In the genomic region with DNA sequence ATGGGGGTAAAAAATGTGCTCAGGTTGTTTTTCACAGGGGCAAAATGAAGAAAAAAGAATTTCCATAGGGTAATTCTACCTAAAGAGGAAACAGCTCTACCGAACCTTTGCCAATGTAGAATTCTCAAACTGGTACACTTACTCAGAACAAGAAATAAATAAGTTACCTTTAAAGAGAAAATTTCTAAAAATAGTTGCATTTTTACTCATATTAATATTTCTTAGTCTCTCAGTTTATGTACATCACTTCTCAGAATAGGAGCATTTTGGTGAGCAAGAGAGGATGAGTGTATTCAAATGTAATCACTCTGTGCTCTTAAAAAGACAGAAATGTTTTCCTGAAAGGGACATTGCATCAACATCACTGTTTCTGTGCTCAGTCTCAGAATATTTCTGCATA, we compare ENCODE assay signal across 15 cellular contexts.
DNase-seq lines count a peak whose midpoint lies in the region; ATAC-seq and TF ChIP-seq lines count a peak whose summit lies in the region.
"Had no signal": no experiment of that assay in that cellular context is flagged by ENCODE, and none has a peak within 500 bp of the region (broad histone marks: within the 10 kb centered on the region; RNA-seq: fewer than 3 reads in every experiment).

No MANE protein-coding gene starts in this region.

- no peak for DNase-seq in esophagus muscularis mucosa (ENCODE audit: extremely low spot score)
- no peak for DNase-seq in A673 (ENCODE audit: low spot score)
- no peak for DNase-seq in caudate nucleus (lab: John Stamatoyannopoulos, UW)
- no peak for DNase-seq in activated CD4-positive, alpha-beta T cell treated with anti-CD3 and anti-CD28 coated beads, Interleukin-2, amount 50 U/mL, for 1 hour
- DNase-seq: DMS 273 treated with DMSO at 0.1 percent for 48 hours; Karpas-422; naive B cell; NCI-H1930; stimulated activated CD8-positive, alpha-beta memory T cell treated with anti-CD3 and anti-CD28 coated beads, Interleukin-4, amount 100 ng/mL, for 48 hours; upper lobe of left lung had no signal

- H3K27me3 ChIP-seq in esophagus muscularis mucosa (no peaks in the 10 kb centered on the region), A673 (replicated peaks; ENCODE audit: insufficient read depth, low read depth, low read length, poor library complexity) (no peaks in the 10 kb centered on the region)
- H3K27me3 ChIP-seq: upper lobe of left lung had no signal

- POLR2A ChIA-PET in A673 (lab: Charles Lee; ENCODE audit: low non-redundant PET), result no interaction called here

- H3K4me3 ChIP-seq in esophagus muscularis mucosa (no peak overlapping the region), A673 (ENCODE audit: low read depth, low read length, poor library complexity, severe bottlenecking) (no peak overlapping the region)
- H3K4me3 ChIP-seq: upper lobe of left lung had no signal

- no peaks in the 10 kb centered on the region for H3K4me1 ChIP-seq in esophagus muscularis mucosa
- no peaks in the 10 kb centered on the region for H3K4me1 ChIP-seq in A673 (ENCODE audit: insufficient read depth, low read length, poor library complexity, severe bottlenecking)
- H3K4me1 ChIP-seq: upper lobe of left lung had no signal

- WGBS in esophagus muscularis mucosa, result 89% methylated on average over 1 of the region's 1 CpG

- peak; percentile 87 for ATAC-seq in GM18511 (IDR thresholded peaks at IDR 0.05; ENCODE audit: unreplicated experiment)
- peak; percentile 21 for ATAC-seq in GM19468 (IDR thresholded peaks at IDR 0.05; ENCODE audit: extremely low read depth, unreplicated experiment)
- peak; percentile 82 for ATAC-seq in HG02870 (IDR thresholded peaks at IDR 0.05; ENCODE audit: unreplicated experiment)
- peak; percentile 91 for ATAC-seq in HG03439 (IDR thresholded peaks at IDR 0.05; ENCODE audit: unreplicated experiment)

- no peak for TF ChIP-seq EP300 in esophagus muscularis mucosa (IDR thresholded peaks at IDR 0.05)

- intact Hi-C loops in esophagus muscularis mucosa (cut with DNase I), result no loop called here
- intact Hi-C loops in A673 (cut with micrococcal nuclease; ENCODE audit: unreplicated experiment), result no loop called here

- no peak for TF ChIP-seq CTCF in esophagus muscularis mucosa (IDR thresholded peaks at IDR 0.05)
- no peak for TF ChIP-seq CTCF in A673 (conservative IDR thresholded peaks at IDR 0.05; ENCODE audit: low read depth, low read length)

- no peak overlapping the region for H3K27ac ChIP-seq in esophagus muscularis mucosa (replicated peaks in 1 of 4)
- H3K27ac ChIP-seq in A673 (ENCODE audit: low read depth, low read length, poor library complexity, severe bottlenecking), result no peak overlapping the region
- no peak overlapping the region for H3K27ac ChIP-seq in caudate nucleus (ENCODE audit: low read depth, low read length)
- H3K27ac ChIP-seq: HL-60, upper lobe of left lung had no signal

- BruUV-seq in A673 (replicated peaks; lab: Mats Ljungman, UMichigan), result no TSS peak

- TF ChIP-seq POLR2A in esophagus muscularis mucosa (IDR thresholded peaks at IDR 0.05; ENCODE audit: low read depth), result no peak

- CTCF ChIA-PET in A673 (lab: Charles Lee), result no interaction called here

- H3K9me3 ChIP-seq in esophagus muscularis mucosa, result no peaks in the 10 kb centered on the region
- no peaks in the 10 kb centered on the region for H3K9me3 ChIP-seq in A673 (ENCODE audit: low read depth, low read length, poor library complexity, severe bottlenecking)
- H3K9me3 ChIP-seq: upper lobe of left lung had no signal

- H3K36me3 ChIP-seq in esophagus muscularis mucosa (no peaks in the 10 kb centered on the region), A673 (ENCODE audit: insufficient read depth, low read length, poor library complexity, severe bottlenecking) (no peaks in the 10 kb centered on the region)
- H3K36me3 ChIP-seq: upper lobe of left lung had no signal

Comparison
In these comparisons a context has a peak if more than half of its experiments do, and no peak if none do; other contexts are left out.
1. ATAC-seq: peak in every context shown above with its lines; median percentile 91 in HG03439; 87 in GM18511; 82 in HG02870; 21 in GM19468.